Comparison of ENCODE assay signal across 8 cellular contexts in the genomic region with DNA sequence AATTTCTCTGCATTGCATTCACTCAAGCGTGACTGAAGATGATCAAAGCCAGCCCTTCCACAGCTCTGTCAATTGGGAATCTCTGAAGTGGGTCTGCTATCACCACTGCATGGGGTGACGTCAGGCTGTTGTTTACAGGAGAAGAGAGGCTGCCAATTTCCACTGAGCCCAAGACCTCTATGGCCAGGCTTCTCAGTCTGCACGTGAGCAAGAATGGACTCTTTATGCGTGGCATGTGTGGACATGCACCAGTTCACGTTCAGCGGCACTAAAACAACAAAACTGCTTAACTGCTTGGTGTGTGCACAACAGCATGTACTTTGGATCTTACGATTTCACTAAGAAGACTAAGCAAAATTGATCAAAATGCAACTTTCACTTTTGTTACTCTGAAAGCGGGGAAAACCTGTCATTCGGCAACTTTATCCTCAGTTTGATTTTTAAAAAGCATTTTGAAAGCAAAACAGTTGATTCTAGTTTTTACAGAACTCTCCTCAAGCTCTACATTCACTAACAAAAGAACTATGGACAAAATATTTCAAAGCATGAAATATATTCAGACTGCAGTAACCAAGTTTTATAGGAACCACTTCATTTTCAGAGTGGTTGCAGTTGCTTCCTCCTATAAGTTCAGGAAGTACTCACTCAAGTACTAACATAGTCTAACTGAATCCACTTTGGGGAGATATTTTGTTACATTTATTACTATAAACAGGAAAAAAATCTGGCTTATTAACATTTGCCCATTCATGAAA.
DNase-seq lines count a peak whose midpoint lies in the region; ATAC-seq and TF ChIP-seq lines count a peak whose summit lies in the region.

No MANE protein-coding gene starts in this region.

- no peaks in the 10 kb centered on the region for H3K27me3 ChIP-seq in layer of hippocampus (ENCODE audit: control insufficient read depth, insufficient read depth, low read length)

- TF ChIP-seq CTCF in cardiac fibroblast (IDR thresholded peaks at IDR 0.05; ENCODE audit: low read depth, low read length), result no peak

- ATAC-seq in HG03457 (IDR thresholded peaks at IDR 0.05; ENCODE audit: unreplicated experiment), result no peak

- H3K4me3 ChIP-seq in GM08714 (ENCODE audit: low read length) (peak overlapping the region; percentile 41), cardiac fibroblast (replicated peaks in 1 of 2; ENCODE audit: low read depth in 2 of 2, low read length in 2 of 2) (peak overlapping the region; percentile 20 to 46)

- DNase-seq in MV-4-11 (lab: John Stamatoyannopoulos, UW) (peak; percentile 33), T-helper 9 cell (peak; percentile 21), cardiac fibroblast (ENCODE audit: low read depth in 2 of 2) (peak; percentile 80 to 84), GOT3 (lab: John Stamatoyannopoulos, UW) (no peak)
- peak; percentile 30 to 33 for DNase-seq in stimulated activated CD4-positive, alpha-beta T cell treated with anti-CD3 and anti-CD28 coated beads, Interleukin-2, amount 100 ng/mL, for 24 hours

- H3K27ac ChIP-seq in layer of hippocampus (ENCODE audit: low read depth, low read length), result peak overlapping the region; percentile 64
